Comparison of ENCODE assay signal across 27 cellular contexts in the genomic region with DNA sequence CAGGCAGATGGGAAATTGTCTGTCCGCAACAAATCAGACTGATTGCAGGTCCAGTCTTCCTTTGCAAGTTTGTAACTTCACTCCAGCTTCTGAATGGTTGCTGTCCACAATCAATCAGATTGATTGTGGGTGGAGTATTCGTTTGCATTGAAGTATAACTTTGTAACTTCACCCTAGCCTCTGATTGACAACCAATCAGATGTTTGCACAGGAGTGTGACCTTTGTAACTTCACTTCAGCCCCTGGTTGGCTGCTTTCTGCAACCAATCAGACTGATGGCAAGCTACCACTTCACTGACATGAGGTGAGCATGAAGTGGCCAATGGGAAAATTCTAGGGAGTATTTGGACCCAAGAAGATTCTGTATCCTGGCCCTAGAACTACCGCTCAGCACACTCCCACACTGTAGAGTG. TPM values are rescaled to one million over a fixed set of nuclear protein-coding genes. Genes with fewer than 3 reads are reported as not detected.
"Had no signal": no experiment of that assay in that cellular context is flagged by ENCODE, and none has a peak within 500 bp of the region (broad histone marks: within the 10 kb centered on the region; RNA-seq: fewer than 3 reads in every experiment).

No MANE protein-coding gene starts in this region.

- H3K27me3 ChIP-seq: brain microvascular endothelial cell, Peyer's patch, SJSA1 had no signal

- H3K4me2 ChIP-seq: KMS-11 had no signal

- H3K36me3 ChIP-seq: brain microvascular endothelial cell, Peyer's patch, SJSA1 had no signal

- H3K4me3 ChIP-seq: Peyer's patch, SJSA1 had no signal

- H3K9me3 ChIP-seq: Peyer's patch had no signal

- DNase-seq: activated B cell treated with CpG ODN at 0.5 μM for 24 hours; activated CD4-positive, alpha-beta memory T cell treated with anti-CD3 and anti-CD28 coated beads for 36 hours; activated CD4-positive, alpha-beta T cell treated with anti-CD3 and anti-CD28 coated beads, Interleukin-2, amount 10 ng/mL, durations not matched to agents 7 days and 5 days; activated CD8-positive, alpha-beta memory T cell treated with anti-CD3 and anti-CD28 coated beads for 24 hours; activated gamma-delta T cell; activated naive CD4-positive, alpha-beta T cell treated with anti-CD3 and anti-CD28 coated beads for 36 hours; activated naive CD8-positive, alpha-beta T cell treated with anti-CD3 and anti-CD28 coated beads for 36 hours; activated T-cell treated with anti-CD3 and anti-CD28 coated beads, Interleukin-2, amount 50 U/mL, for 4 hours; brain microvascular endothelial cell; cerebellar nuclear complex; MM.1S; NCI-H1105 treated with DMSO at 0.1 percent for 48 hours; NCI-H1930; NCI-H2171; NCI-H2227 treated with DMSO at 0.1 percent for 48 hours; NCI-H446 treated with DMSO at 0.1 percent for 48 hours; NCI-H524 treated with DMSO at 0.1 percent for 48 hours; NCI-H774; Peyer's patch; SHP77; T-helper 17 cell; T-helper 9 cell had no signal

- ATAC-seq: activated T-cell treated with anti-CD3 and anti-CD28 coated beads, Interleukin-2, amount 50 U/mL, for 4 hours; activated T-helper 17 cell treated with anti-CD3 and anti-CD28 coated beads, Interleukin-2, amount 50 U/mL, for 72 hours; T-helper 17 cell had no signal

- H3K27ac ChIP-seq: brain microvascular endothelial cell, KMS-11, Peyer's patch, SJSA1 had no signal

- H3K4me1 ChIP-seq: Peyer's patch, SJSA1 had no signal

RNA-seq across cellular contexts. Expression of a gene that starts 25.7 kb away (rescaled TPM):
- total RNA-seq: activated B cell treated with CpG ODN at 0.5 μM for 24 hours; activated CD4-positive, alpha-beta memory T cell treated with anti-CD3 and anti-CD28 coated beads for 36 hours; activated CD4-positive, alpha-beta T cell treated with anti-CD3 and anti-CD28 coated beads, Interleukin-2, amount 10 ng/mL, durations not matched to agents 7 days and 5 days; activated naive CD4-positive, alpha-beta T cell treated with anti-CD3 and anti-CD28 coated beads for 36 hours; activated naive CD8-positive, alpha-beta T cell treated with anti-CD3 and anti-CD28 coated beads for 36 hours; activated T-cell treated with anti-CD3 and anti-CD28 coated beads, Interleukin-2, amount 50 U/mL, for 4 hours; activated T-helper 17 cell treated with anti-CD3 and anti-CD28 coated beads, Interleukin-2, amount 50 U/mL, for 72 hours; cardiac septum; OCI-LY7; Peyer's patch; SJSA1; T-helper 17 cell had no signal

RNA-seq across cellular contexts. Expression of a gene that starts 33.2 kb away (rescaled TPM):
- total RNA-seq: activated B cell treated with CpG ODN at 0.5 μM for 24 hours; activated CD4-positive, alpha-beta memory T cell treated with anti-CD3 and anti-CD28 coated beads for 36 hours; activated CD4-positive, alpha-beta T cell treated with anti-CD3 and anti-CD28 coated beads, Interleukin-2, amount 10 ng/mL, durations not matched to agents 7 days and 5 days; activated naive CD4-positive, alpha-beta T cell treated with anti-CD3 and anti-CD28 coated beads for 36 hours; activated naive CD8-positive, alpha-beta T cell treated with anti-CD3 and anti-CD28 coated beads for 36 hours; activated T-cell treated with anti-CD3 and anti-CD28 coated beads, Interleukin-2, amount 50 U/mL, for 4 hours; activated T-helper 17 cell treated with anti-CD3 and anti-CD28 coated beads, Interleukin-2, amount 50 U/mL, for 72 hours; cardiac septum; OCI-LY7; Peyer's patch; SJSA1; T-helper 17 cell had no signal
